21 cellular contexts compared by ENCODE assay signal in the genomic region with DNA sequence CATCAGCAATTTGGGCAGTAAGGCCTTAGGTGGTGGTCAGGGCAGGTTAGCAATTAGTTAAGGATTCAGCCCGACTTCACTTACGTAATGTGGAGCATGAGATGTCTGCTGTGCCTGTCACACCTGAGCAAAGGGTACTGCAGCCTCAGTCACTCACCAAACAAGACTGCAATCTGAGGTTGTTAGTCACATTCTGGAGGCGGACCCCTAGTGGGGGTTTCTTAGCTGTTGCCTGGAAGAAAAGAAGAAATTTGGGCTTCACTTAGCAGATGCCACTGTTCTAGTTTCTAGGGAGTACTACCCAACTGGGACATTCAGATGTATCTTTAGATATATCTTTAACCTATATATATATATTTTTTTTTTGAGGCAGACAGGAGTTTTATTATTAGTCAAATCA.
DNase-seq lines count a peak whose midpoint lies in the region; ATAC-seq and TF ChIP-seq lines count a peak whose summit lies in the region.
"Had no signal": no experiment of that assay in that cellular context is flagged by ENCODE, and none has a peak within 500 bp of the region (broad histone marks: within the 10 kb centered on the region; RNA-seq: fewer than 3 reads in every experiment).

No MANE protein-coding gene starts in this region.

- H2BK15ac ChIP-seq in mesenchymal stem cell (ENCODE audit: low read depth, poor library complexity, severe bottlenecking), result no peak overlapping the region

- H3K4me2 ChIP-seq in mesenchymal stem cell (ENCODE audit: low read length, poor library complexity, severe bottlenecking), result no peak overlapping the region
- H3K4me2 ChIP-seq: A549 had no signal

- POLR2A ChIA-PET in WTC11 (lab: Charles Lee), result no interaction called here
- POLR2A ChIA-PET in GM10248 (lab: Yijun Ruan, JAX), result no interaction called here

- no peak overlapping the region for H2BK120ac ChIP-seq in mesenchymal stem cell (ENCODE audit: low read depth, low read length)

- H3K9me3 ChIP-seq in esophagus muscularis mucosa, result peaks cover 0 to 8% (median 0%) of the 10 kb centered on the region in 4 donors
- H3K9me3 ChIP-seq in mesenchymal stem cell (ENCODE audit: control insufficient read depth, low read length), result no peaks in the 10 kb centered on the region

- TF ChIP-seq EP300 in esophagus muscularis mucosa (IDR thresholded peaks at IDR 0.05), result no peak

- H4K91ac ChIP-seq in mesenchymal stem cell (ENCODE audit: low read length), result peak overlapping the region; percentile 61

- H2BK12ac ChIP-seq in mesenchymal stem cell (ENCODE audit: low read length in 2 of 2), result no peak overlapping the region

- no peak overlapping the region for H3K4me3 ChIP-seq in esophagus muscularis mucosa
- no peak overlapping the region for H3K4me3 ChIP-seq in mesenchymal stem cell (ENCODE audit: insufficient read depth in 1 of 2, low read depth in 1 of 2, low read length in 2 of 2)
- H3K4me3 ChIP-seq: A549, GM12878 had no signal

- no peak overlapping the region for H3K4me3 Mint-ChIP-seq in WTC11
- H3K4me3 Mint-ChIP-seq: CD4-positive, alpha-beta memory T cell; IgD-negative memory B cell had no signal

- no peak overlapping the region for H4K8ac ChIP-seq in mesenchymal stem cell (ENCODE audit: low read length)

- H3K79me1 ChIP-seq in mesenchymal stem cell (replicated peaks; ENCODE audit: low read length, poor library complexity, severe bottlenecking), result no peaks in the 10 kb centered on the region

- H2BK5ac ChIP-seq in mesenchymal stem cell (ENCODE audit: low read depth, low read length, poor library complexity, severe bottlenecking), result no peak overlapping the region

- H2AK5ac ChIP-seq in mesenchymal stem cell (ENCODE audit: low read length, severe bottlenecking), result no peak overlapping the region

- H3K14ac ChIP-seq in mesenchymal stem cell (ENCODE audit: low read length in 2 of 2), result no peak overlapping the region

- peak; percentile 58; the same call in 1 of the 2 replicates for ATAC-seq in WTC11
- ATAC-seq in GM21423 (IDR thresholded peaks at IDR 0.05; ENCODE audit: unreplicated experiment), result no peak
- ATAC-seq in HG02798 (IDR thresholded peaks at IDR 0.05; ENCODE audit: poor library complexity, unreplicated experiment), result no peak
- no peak for ATAC-seq in HG03469 (IDR thresholded peaks at IDR 0.05; ENCODE audit: unreplicated experiment)
- ATAC-seq: A549, GM12878, HepG2 had no signal

- H3K27ac Mint-ChIP-seq in WTC11, result no peak overlapping the region
- H3K27ac Mint-ChIP-seq: CD4-positive, alpha-beta memory T cell had no signal

- H3K9ac ChIP-seq in mesenchymal stem cell (ENCODE audit: low read length), result no peak overlapping the region

- H3K18ac ChIP-seq in mesenchymal stem cell (ENCODE audit: low read depth in 1 of 2, low read length in 2 of 2), result no peak overlapping the region

- peak; percentile 5 for DNase-seq in ELF-1 (ENCODE audit: low read depth, low spot score)
- DNase-seq in WTC11 (ENCODE audit: low spot score), result no peak
- peak; percentile 90 for DNase-seq in esophagus muscularis mucosa (ENCODE audit: extremely low spot score)
- DNase-seq in mesenchymal stem cell, result no peak
- DNase-seq in GM10248 (ENCODE audit: extremely low spot score), result no peak
- DNase-seq: AML-193; CD4-positive, alpha-beta memory T cell; DMS153; DMS79; GF-D8; HCEC 1CT; KBM-7 had no signal

- H3K27me3 ChIP-seq in esophagus muscularis mucosa, result no peaks in the 10 kb centered on the region
- no peaks in the 10 kb centered on the region for H3K27me3 ChIP-seq in mesenchymal stem cell (ENCODE audit: control insufficient read depth in 1 of 2, insufficient read depth in 1 of 2, low read length in 2 of 2)

- 98% methylated on average over 3 of the region's 3 CpGs for WGBS in esophagus muscularis mucosa
- WGBS in mesenchymal stem cell, result 89% methylated on average over 3 of the region's 3 CpGs

- TF ChIP-seq CTCF in WTC11 (IDR thresholded peaks at IDR 0.05), result no peak
- TF ChIP-seq CTCF in esophagus muscularis mucosa (IDR thresholded peaks at IDR 0.05), result no peak
- no peak for TF ChIP-seq CTCF in GM10248 (IDR thresholded peaks at IDR 0.05; ENCODE audit: control extremely low read depth, extremely low read depth, low read depth, missing control alignments)

- H3K23ac ChIP-seq in mesenchymal stem cell (ENCODE audit: low read length in 2 of 2), result no peak overlapping the region

- CTCF ChIA-PET in WTC11 (lab: Charles Lee) (no interaction called here), GM10248 (lab: Yijun Ruan, JAX) (no interaction called here)

- no peak overlapping the region for H2AFZ ChIP-seq in mesenchymal stem cell (ENCODE audit: low read depth, low read length)

- no peaks in the 10 kb centered on the region; the same call in 1 of the 2 replicates for H3K36me3 Mint-ChIP-seq in WTC11
- H3K36me3 Mint-ChIP-seq: CD4-positive, alpha-beta memory T cell; IgD-negative memory B cell had no signal

- peaks cover 13% of the 10 kb centered on the region for H3K4me1 Mint-ChIP-seq in WTC11
- H3K4me1 Mint-ChIP-seq: CD4-positive, alpha-beta memory T cell; IgD-negative memory B cell had no signal

- no peak for TF ChIP-seq POLR2A in esophagus muscularis mucosa (IDR thresholded peaks at IDR 0.05; ENCODE audit: low read depth)

- H3K4me1 ChIP-seq in esophagus muscularis mucosa (no peaks in the 10 kb centered on the region), mesenchymal stem cell (ENCODE audit: control insufficient read depth, insufficient read depth, low read depth, low read length) (no peaks in the 10 kb centered on the region)
- H3K4me1 ChIP-seq: A549 had no signal

- no peak overlapping the region for H3K27ac ChIP-seq in esophagus muscularis mucosa (replicated peaks in 1 of 4)
- H3K27ac ChIP-seq in mesenchymal stem cell (ENCODE audit: low read length, poor library complexity, severe bottlenecking), result no peak overlapping the region
- H3K27ac ChIP-seq: 22Rv1, A549, C4-2B had no signal

- H3K36me3 ChIP-seq in esophagus muscularis mucosa (no peaks in the 10 kb centered on the region), mesenchymal stem cell (ENCODE audit: control insufficient read depth in 1 of 2, insufficient read depth in 2 of 2, low read depth in 1 of 2, low read length in 2 of 2) (no peaks in the 10 kb centered on the region)

- H3K9me3 Mint-ChIP-seq in WTC11, result peaks cover 7% of the 10 kb centered on the region

- intact Hi-C loops in esophagus muscularis mucosa (cut with DNase I), result no loop called here

- H3K4ac ChIP-seq in mesenchymal stem cell (ENCODE audit: low read depth in 1 of 2, low read length in 2 of 2), result no peak overlapping the region

- no peaks in the 10 kb centered on the region for H3K27me3 Mint-ChIP-seq in WTC11 (ENCODE audit: low read depth)
- H3K27me3 Mint-ChIP-seq: CD4-positive, alpha-beta memory T cell had no signal

TF ChIP-seq in WTC11, 78 proteins besides CTCF, POLR2A, EP300 and RAD21:
- TF ChIP-seq, protein P1, sequence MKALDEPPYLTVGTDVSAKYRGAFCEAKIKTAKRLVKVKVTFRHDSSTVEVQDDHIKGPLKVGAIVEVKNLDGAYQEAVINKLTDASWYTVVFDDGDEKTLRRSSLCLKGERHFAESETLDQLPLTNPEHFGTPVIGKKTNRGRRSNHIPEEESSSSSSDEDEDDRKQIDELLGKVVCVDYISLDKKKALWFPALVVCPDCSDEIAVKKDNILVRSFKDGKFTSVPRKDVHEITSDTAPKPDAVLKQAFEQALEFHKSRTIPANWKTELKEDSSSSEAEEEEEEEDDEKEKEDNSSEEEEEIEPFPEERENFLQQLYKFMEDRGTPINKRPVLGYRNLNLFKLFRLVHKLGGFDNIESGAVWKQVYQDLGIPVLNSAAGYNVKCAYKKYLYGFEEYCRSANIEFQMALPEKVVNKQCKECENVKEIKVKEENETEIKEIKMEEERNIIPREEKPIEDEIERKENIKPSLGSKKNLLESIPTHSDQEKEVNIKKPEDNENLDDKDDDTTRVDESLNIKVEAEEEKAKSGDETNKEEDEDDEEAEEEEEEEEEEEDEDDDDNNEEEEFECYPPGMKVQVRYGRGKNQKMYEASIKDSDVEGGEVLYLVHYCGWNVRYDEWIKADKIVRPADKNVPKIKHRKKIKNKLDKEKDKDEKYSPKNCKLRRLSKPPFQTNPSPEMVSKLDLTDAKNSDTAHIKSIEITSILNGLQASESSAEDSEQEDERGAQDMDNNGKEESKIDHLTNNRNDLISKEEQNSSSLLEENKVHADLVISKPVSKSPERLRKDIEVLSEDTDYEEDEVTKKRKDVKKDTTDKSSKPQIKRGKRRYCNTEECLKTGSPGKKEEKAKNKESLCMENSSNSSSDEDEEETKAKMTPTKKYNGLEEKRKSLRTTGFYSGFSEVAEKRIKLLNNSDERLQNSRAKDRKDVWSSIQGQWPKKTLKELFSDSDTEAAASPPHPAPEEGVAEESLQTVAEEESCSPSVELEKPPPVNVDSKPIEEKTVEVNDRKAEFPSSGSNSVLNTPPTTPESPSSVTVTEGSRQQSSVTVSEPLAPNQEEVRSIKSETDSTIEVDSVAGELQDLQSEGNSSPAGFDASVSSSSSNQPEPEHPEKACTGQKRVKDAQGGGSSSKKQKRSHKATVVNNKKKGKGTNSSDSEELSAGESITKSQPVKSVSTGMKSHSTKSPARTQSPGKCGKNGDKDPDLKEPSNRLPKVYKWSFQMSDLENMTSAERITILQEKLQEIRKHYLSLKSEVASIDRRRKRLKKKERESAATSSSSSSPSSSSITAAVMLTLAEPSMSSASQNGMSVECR (CRISPR knock-in tag; IDR thresholded peaks at IDR 0.05; ENCODE audit: borderline replicate concordance), result no peak
- TF ChIP-seq, protein P2, sequence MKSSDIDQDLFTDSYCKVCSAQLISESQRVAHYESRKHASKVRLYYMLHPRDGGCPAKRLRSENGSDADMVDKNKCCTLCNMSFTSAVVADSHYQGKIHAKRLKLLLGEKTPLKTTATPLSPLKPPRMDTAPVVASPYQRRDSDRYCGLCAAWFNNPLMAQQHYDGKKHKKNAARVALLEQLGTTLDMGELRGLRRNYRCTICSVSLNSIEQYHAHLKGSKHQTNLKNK (CRISPR knock-in tag; IDR thresholded peaks at IDR 0.05), result no peak
- TF ChIP-seq NR3C1 (CRISPR knock-in tag; conservative IDR thresholded peaks at IDR 0.05; ENCODE audit: low read depth) (no peak), ETV6 (CRISPR knock-in tag; IDR thresholded peaks at IDR 0.05) (no peak), NR1H2 (CRISPR knock-in tag; IDR thresholded peaks at IDR 0.05) (no peak), FOXP1 (CRISPR knock-in tag; IDR thresholded peaks at IDR 0.05; ENCODE audit: borderline replicate concordance) (no peak), CREM (CRISPR knock-in tag; IDR thresholded peaks at IDR 0.05) (no peak)

Comparison
In these comparisons a context has a peak if more than half of its experiments do, and no peak if none do; other contexts are left out.
1. DNase-seq: peak in ELF-1 (single experiment) and esophagus muscularis mucosa (single experiment); none in WTC11 (single experiment), mesenchymal stem cell (single experiment) and GM10248 (single experiment).